In the genomic region with DNA sequence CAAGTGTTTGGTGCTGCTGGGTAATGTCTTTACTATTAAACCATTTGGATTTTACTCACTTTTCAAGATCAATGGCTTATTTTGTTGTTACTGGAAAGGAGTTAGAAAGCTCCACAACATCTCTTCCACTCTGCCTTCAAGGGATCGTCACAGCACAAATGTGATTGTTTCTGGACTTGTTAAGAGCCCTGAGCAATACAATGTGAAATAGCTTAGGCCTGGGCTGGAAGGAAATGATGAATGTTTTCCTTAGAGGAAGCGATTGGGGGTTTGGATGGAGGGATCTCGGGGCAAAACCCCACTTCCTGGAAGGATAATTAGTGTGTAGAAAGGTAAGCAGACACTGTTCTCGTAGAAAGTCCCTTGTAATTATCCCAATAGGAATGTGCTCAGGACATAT, we compare ENCODE assay signal across 25 cellular contexts. TPM values are rescaled to one million over a fixed set of nuclear protein-coding genes. Genes with fewer than 3 reads are reported as not detected.
DNase-seq lines count a peak whose midpoint lies in the region; ATAC-seq, FAIRE-seq and TF ChIP-seq lines count a peak whose summit lies in the region.
"Had no signal": no experiment of that assay in that cellular context is flagged by ENCODE, and none has a peak within 500 bp of the region (broad histone marks: within the 10 kb centered on the region; RNA-seq: fewer than 3 reads in every experiment).

No MANE protein-coding gene starts in this region.

- TF ChIP-seq RAD21 in SK-N-SH (IDR thresholded peaks at IDR 0.05; ENCODE audit: low read length): no peak

- H3K27me3 Mint-ChIP-seq in astrocyte (ENCODE audit: low read depth, unreplicated experiment): no peaks in the 10 kb centered on the region
- H3K27me3 Mint-ChIP-seq in WTC11 (ENCODE audit: low read depth): peaks cover 22% of the 10 kb centered on the region
- H3K27me3 Mint-ChIP-seq: central memory CD8-positive, alpha-beta T cell had no signal

- no peaks in the 10 kb centered on the region for H3K27me3 ChIP-seq in SK-N-SH (ENCODE audit: insufficient read depth)
- H3K27me3 ChIP-seq in astrocyte (ENCODE audit: insufficient read depth, low read length): no peaks in the 10 kb centered on the region
- H3K27me3 ChIP-seq in smooth muscle cell (ENCODE audit: low read depth): no peaks in the 10 kb centered on the region
- H3K27me3 ChIP-seq: BE2C, right atrium auricular region, stomach had no signal

- H2AFZ ChIP-seq in SK-N-SH (ENCODE audit: low read depth) (peak overlapping the region; percentile 80), astrocyte (ENCODE audit: low read depth, low read length) (peak overlapping the region; percentile 6), smooth muscle cell (ENCODE audit: low read depth) (peak overlapping the region; percentile 84)

- H3K9ac ChIP-seq in SK-N-SH (peak overlapping the region; percentile 20; the same call in 1 of the 2 replicates), astrocyte (ENCODE audit: low read length) (peak overlapping the region; percentile 7), smooth muscle cell (ENCODE audit: low read depth) (no peak overlapping the region)

- H3K9me3 ChIP-seq in SK-N-SH (no peaks in the 10 kb centered on the region), astrocyte (ENCODE audit: insufficient read depth, low read depth, low read length) (no peaks in the 10 kb centered on the region), smooth muscle cell (replicated peaks; ENCODE audit: low read depth) (no peaks in the 10 kb centered on the region)
- H3K9me3 ChIP-seq: BE2C, right atrium auricular region, stomach had no signal

- H3K27ac Mint-ChIP-seq in astrocyte (ENCODE audit: unreplicated experiment): no peak overlapping the region
- no peak overlapping the region for H3K27ac Mint-ChIP-seq in WTC11
- H3K27ac Mint-ChIP-seq: activated T-helper 1 cell treated with anti-CD3 and anti-CD28 coated beads, Interleukin-12 subunit alpha, Interleukin-12 subunit beta, Interleukin-2, Interleukin-4 antibody, amounts not matched to agents 30 ng/mL and 10 ng/mL and 1 ng/mL, durations not matched to agents 14 hours and 24 hours and 36 hours; type B pancreatic cell had no signal

- H3K4me3 Mint-ChIP-seq in astrocyte (ENCODE audit: unreplicated experiment) (no peak overlapping the region), WTC11 (no peak overlapping the region)
- H3K4me3 Mint-ChIP-seq: activated T-helper 1 cell treated with anti-CD3 and anti-CD28 coated beads, Interleukin-12 subunit alpha, Interleukin-12 subunit beta, Interleukin-2, Interleukin-4 antibody, amounts not matched to agents 30 ng/mL and 10 ng/mL and 1 ng/mL, durations not matched to agents 14 hours and 24 hours and 36 hours; central memory CD8-positive, alpha-beta T cell had no signal

- no peak for ATAC-seq in SK-N-SH treated with all-trans-retinoic acid at 6 μM for 48 hours
- no peak for ATAC-seq in WTC11
- no peak for ATAC-seq in GM19467 (IDR thresholded peaks at IDR 0.05; ENCODE audit: unreplicated experiment)

- H3K36me3 ChIP-seq in SK-N-SH (replicated peaks in 1 of 2; ENCODE audit: control insufficient read depth in 1 of 2, insufficient read depth in 2 of 2, low read length in 1 of 2) (no peaks in the 10 kb centered on the region), astrocyte (ENCODE audit: insufficient read depth, low read length) (no peaks in the 10 kb centered on the region), smooth muscle cell (ENCODE audit: low read depth) (no peaks in the 10 kb centered on the region)
- H3K36me3 ChIP-seq: BE2C, right atrium auricular region, stomach had no signal

- H3K4me3 ChIP-seq in SK-N-SH (ENCODE audit: low read depth in 2 of 2, low read length in 1 of 2) (no peak overlapping the region), astrocyte (ENCODE audit: insufficient read depth, low read depth, low read length) (no peak overlapping the region), smooth muscle cell (no peak overlapping the region)
- H3K4me3 ChIP-seq: right atrium auricular region, stomach had no signal

- H3K9me2 ChIP-seq in SK-N-SH: no peaks in the 10 kb centered on the region

- no peaks in the 10 kb centered on the region for H3K79me2 ChIP-seq in SK-N-SH (ENCODE audit: insufficient read depth)
- no peaks in the 10 kb centered on the region for H3K79me2 ChIP-seq in astrocyte (ENCODE audit: insufficient read depth, low read length)
- H3K79me2 ChIP-seq in smooth muscle cell (ENCODE audit: low read depth): no peaks in the 10 kb centered on the region

- H3K4me1 ChIP-seq in SK-N-SH (ENCODE audit: control insufficient read depth in 1 of 2, insufficient read depth in 2 of 2, low read depth in 1 of 2, low read length in 1 of 2) (peaks cover 0 to 13% of the 10 kb centered on the region in 2 experiments; a peak in 1 of 4 replicates), astrocyte (ENCODE audit: insufficient read depth, low read length) (peaks cover 27% of the 10 kb centered on the region), smooth muscle cell (ENCODE audit: low read depth) (peaks cover 19% of the 10 kb centered on the region)
- H3K4me1 ChIP-seq: BE2C, right atrium auricular region had no signal

- H3K36me3 Mint-ChIP-seq in astrocyte (ENCODE audit: low read depth, unreplicated experiment) (no peaks in the 10 kb centered on the region), WTC11 (no peaks in the 10 kb centered on the region)
- H3K36me3 Mint-ChIP-seq: type B pancreatic cell had no signal

- H3K4me1 Mint-ChIP-seq in astrocyte (ENCODE audit: low read depth, unreplicated experiment) (peaks cover 25% of the 10 kb centered on the region), WTC11 (peaks cover 7% of the 10 kb centered on the region)
- H3K4me1 Mint-ChIP-seq: central memory CD8-positive, alpha-beta T cell had no signal

- peak overlapping the region in 1 of 2 experiments; percentile 41; a peak in 1 of 4 replicates for H3K27ac ChIP-seq in SK-N-SH (ENCODE audit: low read depth in 2 of 2, low read length in 1 of 2)
- peak overlapping the region; percentile 19 for H3K27ac ChIP-seq in astrocyte (ENCODE audit: low read depth, low read length)
- H3K27ac ChIP-seq in smooth muscle cell (ENCODE audit: low read depth): no peak overlapping the region
- H3K27ac ChIP-seq: right atrium auricular region, stomach had no signal

- TF ChIP-seq CTCF in SK-N-SH (IDR thresholded peaks at IDR 0.05): no peak
- TF ChIP-seq CTCF in astrocyte (IDR thresholded peaks at IDR 0.05; ENCODE audit: insufficient read depth, low read depth, low read length): no peak
- TF ChIP-seq CTCF in smooth muscle cell (IDR thresholded peaks at IDR 0.05; ENCODE audit: borderline replicate concordance, insufficient read depth, poor library complexity, severe bottlenecking): no peak
- no peak for TF ChIP-seq CTCF in WTC11 (IDR thresholded peaks at IDR 0.05)

- 80% methylated on average over 4 of the region's 4 CpGs for WGBS in SK-N-SH (ENCODE audit: low lambda C conversion rate)
- WGBS in smooth muscle cell (ENCODE audit: low lambda C conversion rate): 57% methylated on average over 4 of the region's 4 CpGs

- TF ChIP-seq EP300 in SK-N-SH (IDR thresholded peaks at IDR 0.05; ENCODE audit: borderline replicate concordance in 1 of 2, low read depth in 1 of 2, low read length in 1 of 2): no peak

- no peak for DNase-seq in SK-N-SH
- DNase-seq in astrocyte (ENCODE audit: low read depth): peak; percentile 18
- peak; percentile 22 for DNase-seq in iris pigment epithelial cell (ENCODE audit: low read depth)
- no peak for DNase-seq in smooth muscle cell (lab: John Stamatoyannopoulos, UW; ENCODE audit: unreplicated experiment)
- DNase-seq in WTC11 (ENCODE audit: low spot score): no peak
- no peak for DNase-seq in SKM-1 treated with dmso at 0.1 percent for 144 hours (lab: John Stamatoyannopoulos, UW; ENCODE audit: unreplicated experiment)
- DNase-seq: 8988T; activated CD4-positive, alpha-beta T cell treated with anti-CD3 and anti-CD28 coated beads for 4 hours; activated naive CD4-positive, alpha-beta T cell treated with anti-CD3 and anti-CD28 coated beads, Interleukin-2, amount 50 U/mL, for 16 hours; BE2C; H7; Kasumi-1; kidney glomerular epithelial cell; NCI-H187; NCI-H2227 treated with DMSO at 0.1 percent for 48 hours; NCI-H748 treated with DMSO at 0.1 percent for 48 hours; stimulated activated CD4-positive, alpha-beta T cell treated with anti-CD3 and anti-CD28 coated beads, Interleukin-12 subunit alpha, Interleukin-12 subunit beta, amount 100 ng/mL, for 4 hours; stomach; T-helper 1 cell had no signal

- CTCF ChIA-PET in SK-N-SH (lab: Yijun Ruan, JAX): interaction anchor here (0.8 kb wide), 1 partner anchor 168 kb away, joined by 3 read pairs; no protein-coding TSS in a partner anchor
- CTCF ChIA-PET in WTC11 (lab: Charles Lee): interaction anchor here (1.0 kb wide), 1 partner anchor 195 kb away, joined by 3 read pairs; no protein-coding TSS in a partner anchor

- H4K20me1 ChIP-seq in SK-N-SH (ENCODE audit: insufficient read depth) (no peaks in the 10 kb centered on the region), astrocyte (ENCODE audit: insufficient read depth, low read length) (no peaks in the 10 kb centered on the region), smooth muscle cell (ENCODE audit: low read depth) (no peaks in the 10 kb centered on the region)

- H3K4me2 ChIP-seq in SK-N-SH (peak overlapping the region; percentile 32), astrocyte (ENCODE audit: low read length) (peak overlapping the region; percentile 46), smooth muscle cell (peak overlapping the region; percentile 35)

- H3K9me3 Mint-ChIP-seq in astrocyte (ENCODE audit: unreplicated experiment) (no peaks in the 10 kb centered on the region), WTC11 (peaks cover 6% of the 10 kb centered on the region; the same call in 1 of the 2 replicates)
- H3K9me3 Mint-ChIP-seq: activated T-helper 1 cell treated with anti-CD3 and anti-CD28 coated beads, Interleukin-12 subunit alpha, Interleukin-12 subunit beta, Interleukin-2, Interleukin-4 antibody, amounts not matched to agents 30 ng/mL and 10 ng/mL and 1 ng/mL, durations not matched to agents 14 hours and 24 hours and 36 hours; central memory CD8-positive, alpha-beta T cell; type B pancreatic cell had no signal

- FAIRE-seq in astrocyte (lab: Jason Lieb, UNC): no peak

- POLR2A ChIA-PET in SK-N-SH (lab: Yijun Ruan, JAX): no interaction called here
- POLR2A ChIA-PET in WTC11 (lab: Charles Lee): no interaction called here

- H3F3A ChIP-seq in SK-N-SH (replicated peaks; ENCODE audit: insufficient read depth): peaks cover 28% of the 10 kb centered on the region
- peaks cover under 1% of the 10 kb centered on the region for H3F3A ChIP-seq in smooth muscle cell (ENCODE audit: low read depth)

TF ChIP-seq in SK-N-SH, 30 proteins besides CTCF, POLR2A, EP300 and RAD21 (continues in another document):
- TF ChIP-seq NRF1 (IDR thresholded peaks at IDR 0.05; ENCODE audit: low read depth, low read length): no peak

TF ChIP-seq in SK-N-SH treated with all-trans-retinoic acid at 6 μM for 48 hours, 23 proteins besides CTCF, POLR2A, EP300 and RAD21 (continues in another document):
- no peak for TF ChIP-seq GLIS3 (CRISPR knock-in tag; IDR thresholded peaks at IDR 0.05)
- no peak for TF ChIP-seq ZNF70 (CRISPR knock-in tag; IDR thresholded peaks at IDR 0.05)

RNA-seq across cellular contexts. Expression of gene MYO10, which starts 59.3 kb away (rescaled TPM):
- polyA plus RNA-seq in SK-N-SH (2012; rRNA removed) (8.1 and 8.7 TPM in 2 replicates), smooth muscle cell (96.8 and 97.6 TPM in 2 replicates)
- 7.3 and 8.5 TPM in 2 replicates for polyA plus RNA-seq in SK-N-SH (2012; cell fraction: cytosol; rRNA removed)
- polyA plus RNA-seq in SK-N-SH (2012; cell fraction: nucleus; rRNA removed): 14.9 and 23.4 TPM in 2 replicates
- total RNA-seq in astrocyte (65.7 and 80.2 TPM in 2 replicates), smooth muscle cell (69.5 and 76.4 TPM in 2 replicates), WTC11 (2021) (89.8 to 90.8 TPM (median 90.7 TPM) in 3 replicates)

Comparison
In these comparisons a context has a peak if more than half of its experiments do, and no peak if none do; other contexts are left out.
1. DNase-seq: peak in astrocyte (single experiment) and iris pigment epithelial cell (single experiment); none in SK-N-SH (single experiment), smooth muscle cell (single experiment), WTC11 (single experiment) and SKM-1 treated with dmso at 0.1 percent for 144 hours (single experiment).
2. H2AFZ ChIP-seq: peak in every context shown above with its lines; median percentile 84 in smooth muscle cell; 80 in SK-N-SH; 6 in astrocyte.
3. Peak in every context shown above with its lines, with median percentiles within 50 percentile points of each other: H3K4me2 ChIP-seq.